In genomic region chrX:46326161-46326560, GRCh38 we compare ENCODE assay signal across 11 cellular contexts.
DNase-seq lines count a peak whose midpoint lies in the region; ATAC-seq and TF ChIP-seq lines count a peak whose summit lies in the region.
"Had no signal": no experiment of that assay in that cellular context is flagged by ENCODE, and none has a peak within 500 bp of the region (broad histone marks: within the 10 kb centered on the region; RNA-seq: fewer than 3 reads in every experiment).

No MANE protein-coding gene starts in this region.

- H3K4me1 ChIP-seq in tibial artery = peaks cover 0 to 31% (median 3%) of the 10 kb centered on the region in 4 donors

- intact Hi-C loops in left ventricle myocardium superior (cut with micrococcal nuclease) (no loop called here), Right ventricle myocardium superior (cut with DNase I) (no loop called here), tibial artery (cut with DNase I; ENCODE audit: low total_unique reads) (no loop called here)

- H3K4me3 ChIP-seq in astrocyte of the spinal cord (ENCODE audit: low read depth, low read length) (no peak overlapping the region), tibial artery (no peak overlapping the region)

- no peaks in the 10 kb centered on the region for H3K27me3 ChIP-seq in tibial artery
- H3K27me3 ChIP-seq: neutrophil had no signal

- peaks cover 0 to 6% (median 0%) of the 10 kb centered on the region in 3 donors for H3K9me3 ChIP-seq in tibial artery
- H3K9me3 ChIP-seq: neutrophil had no signal

- no peak for DNase-seq in left ventricle myocardium superior
- DNase-seq in Right ventricle myocardium superior = no peak
- peak; percentile 31 for DNase-seq in astrocyte of the spinal cord (ENCODE audit: low read depth, low spot score)
- DNase-seq in iris pigment epithelial cell (ENCODE audit: low read depth) = peak; percentile 27
- no peak for DNase-seq in tibial artery
- DNase-seq: cortex of kidney; stimulated activated CD4-positive, alpha-beta T cell treated with anti-CD3 and anti-CD28 coated beads, Interleukin-4, amount 100 ng/mL, for 4 hours had no signal

- no peaks in the 10 kb centered on the region for H3K36me3 ChIP-seq in tibial artery
- H3K36me3 ChIP-seq: neutrophil had no signal

- in situ Hi-C loops in astrocyte of the spinal cord (cut with HindIII; ENCODE audit: low sequenced_read_pairs) = no loop called here

- peak; percentile 23 for ATAC-seq in left ventricle myocardium superior
- no peak for ATAC-seq in Right ventricle myocardium superior (ENCODE audit: poor library complexity)
- no peak for ATAC-seq in HG03460 (IDR thresholded peaks at IDR 0.05; ENCODE audit: unreplicated experiment)
- ATAC-seq in HG03432 (IDR thresholded peaks at IDR 0.05; ENCODE audit: unreplicated experiment) = no peak
- ATAC-seq in GM18498 (IDR thresholded peaks at IDR 0.05; ENCODE audit: unreplicated experiment) = no peak

- no peak for TF ChIP-seq CTCF in astrocyte of the spinal cord (IDR thresholded peaks at IDR 0.05; ENCODE audit: low read depth, low read length)
- TF ChIP-seq CTCF in tibial artery (IDR thresholded peaks at IDR 0.05) = no peak

- H3K27ac ChIP-seq in tibial artery = peak overlapping the region; percentile 62 to 70
- H3K27ac ChIP-seq: neutrophil had no signal

Comparison
In these comparisons a context has a peak if more than half of its experiments do, and no peak if none do; other contexts are left out.
1. DNase-seq: peak in astrocyte of the spinal cord (single experiment) and iris pigment epithelial cell (single experiment); none in left ventricle myocardium superior (single experiment), Right ventricle myocardium superior (single experiment) and tibial artery (0 of 2).